Comparison of ENCODE assay signal across 10 cellular contexts in genomic region chrX:106952988-106953387, GRCh38. TPM values are rescaled to one million over a fixed set of nuclear protein-coding genes. Genes with fewer than 3 reads are reported as not detected.
DNase-seq lines count a peak whose midpoint lies in the region; ATAC-seq, FAIRE-seq and TF ChIP-seq lines count a peak whose summit lies in the region.
"Had no signal": no experiment of that assay in that cellular context is flagged by ENCODE, and none has a peak within 500 bp of the region (broad histone marks: within the 10 kb centered on the region; RNA-seq: fewer than 3 reads in every experiment).

No MANE protein-coding gene starts in this region.

- H3K4me1 ChIP-seq in GM12878 (ENCODE audit: control insufficient read depth, insufficient read depth, low read length) (no peaks in the 10 kb centered on the region), left lung (no peaks in the 10 kb centered on the region), ovary (ENCODE audit: insufficient read depth) (no peaks in the 10 kb centered on the region)
- H3K4me1 ChIP-seq in CD8-positive, alpha-beta memory T cell (ENCODE audit: insufficient read depth, low read length) = no peaks in the 10 kb centered on the region

- SMC1A ChIA-PET in GM12878 (lab: Charles Lee; ENCODE audit: uncharacterized antibody, unreplicated experiment) = no interaction called here

- H3K27ac ChIP-seq in C4-2B = no peak overlapping the region
- H3K27ac ChIP-seq in GM12878 (ENCODE audit: control insufficient read depth, insufficient read depth) = no peak overlapping the region
- no peak overlapping the region for H3K27ac ChIP-seq in left lung
- H3K27ac ChIP-seq in ovary = no peak overlapping the region
- H3K27ac ChIP-seq in CD8-positive, alpha-beta memory T cell (ENCODE audit: low read depth, low read length) = no peak overlapping the region

- H3K4me3 ChIP-seq in Jurkat, Clone E6-1 (ENCODE audit: low read length) = no peak overlapping the region
- H3K4me3 ChIP-seq in GM12878 = no peak overlapping the region
- H3K4me3 ChIP-seq in left lung = no peak overlapping the region
- H3K4me3 ChIP-seq in ovary = no peak overlapping the region
- H3K4me3 ChIP-seq in CD8-positive, alpha-beta memory T cell (ENCODE audit: low read length) = no peak overlapping the region

- no TSS peak for BruUV-seq in GM12878 (replicated peaks; lab: Mats Ljungman, UMichigan)

- CTCF ChIA-PET in GM12878 (lab: Yijun Ruan, JAX) = interaction anchor here (0.8 to 1.1 kb wide), 3 partner anchors 16 to 59 kb away, joined by 3 to 4 read pairs (median 3); no protein-coding TSS in a partner anchor
- CTCF ChIA-PET in CD8-positive, alpha-beta memory T cell (lab: Charles Lee) = interaction anchor here (1.1 to 2.0 kb wide), 2 partner anchors 54 to 58 kb away, joined by 4 to 5 read pairs; no protein-coding TSS in a partner anchor

- no peak overlapping the region for H2AFZ ChIP-seq in GM12878 (ENCODE audit: control insufficient read depth, low read depth, low read length)

- H3K9ac ChIP-seq in GM12878 (ENCODE audit: control insufficient read depth, insufficient read depth, low read length) = no peak overlapping the region

- TF ChIP-seq CTCF in C4-2B (conservative IDR thresholded peaks at IDR 0.05) (peak; percentile 54), GM12878 (IDR thresholded peaks at IDR 0.05 in 2 of 3, conservative IDR thresholded peaks at IDR 0.05 in 1 of 3; ENCODE audit: control insufficient read depth in 2 of 3, extremely low read depth in 1 of 3, insufficient read depth in 1 of 3, low read depth in 3 of 3, low read length in 3 of 3) (peak in 1 of 3 experiments; percentile 36; a peak in 3 of 6 replicates), left lung (IDR thresholded peaks at IDR 0.05) (no peak), ovary (IDR thresholded peaks at IDR 0.05) (no peak)

- ATAC-seq in GM12878 (no peak), left lung (peak; percentile 48)

- H3K27ac Mint-ChIP-seq in CD8-positive, alpha-beta memory T cell = no peak overlapping the region

- no peaks in the 10 kb centered on the region for H3K36me3 ChIP-seq in GM12878 (ENCODE audit: control insufficient read depth in 2 of 2, insufficient read depth in 2 of 2, low read length in 1 of 2)
- H3K36me3 ChIP-seq in left lung = no peaks in the 10 kb centered on the region
- no peaks in the 10 kb centered on the region for H3K36me3 ChIP-seq in ovary
- no peaks in the 10 kb centered on the region for H3K36me3 ChIP-seq in CD8-positive, alpha-beta memory T cell (ENCODE audit: insufficient read depth, low read length)

- POLR2A ChIA-PET in GM12878 (lab: Charles Lee) = no interaction called here
- POLR2A ChIA-PET in CD8-positive, alpha-beta memory T cell (lab: Charles Lee) = no interaction called here

- no peaks in the 10 kb centered on the region for H4K20me1 ChIP-seq in GM12878 (ENCODE audit: control insufficient read depth, insufficient read depth)

- H3K27me3 Mint-ChIP-seq in CD8-positive, alpha-beta memory T cell = peaks cover 0 to 6% of the 10 kb centered on the region in 2 donors

- DNase-seq in Jurkat, Clone E6-1 (ENCODE audit: low read depth, low spot score) = peak; percentile 8
- DNase-seq in GM12878 (ENCODE audit: low read depth, low spot score) (no peak), left lung (no peak), activated gamma-delta T cell treated with Interleukin-2 at 50 U/mL for 16 hours (no peak), ovary (no peak), retina (no peak)
- no peak for DNase-seq in CD8-positive, alpha-beta memory T cell
- DNase-seq: NCI-H446 treated with DMSO at 0.1 percent for 48 hours had no signal

- no peaks in the 10 kb centered on the region for H3K4me1 Mint-ChIP-seq in CD8-positive, alpha-beta memory T cell

- peaks cover 0 to 39% (median 7%) of the 10 kb centered on the region in 3 donors for H3K36me3 Mint-ChIP-seq in CD8-positive, alpha-beta memory T cell

- TF ChIP-seq POLR2A in GM12878 (IDR thresholded peaks at IDR 0.05; ENCODE audit: low read depth, low read length) (no peak), ovary (IDR thresholded peaks at IDR 0.05) (no peak)

- H3K4me3 Mint-ChIP-seq in CD8-positive, alpha-beta memory T cell = no peak overlapping the region

- no peaks in the 10 kb centered on the region for H3K9me3 ChIP-seq in GM12878 (replicated peaks; ENCODE audit: control insufficient read depth, insufficient read depth, low read length)
- H3K9me3 ChIP-seq in left lung = no peaks in the 10 kb centered on the region
- no peaks in the 10 kb centered on the region for H3K9me3 ChIP-seq in ovary
- no peaks in the 10 kb centered on the region for H3K9me3 ChIP-seq in CD8-positive, alpha-beta memory T cell (ENCODE audit: low read length)

- in situ Hi-C loops in GM12878 (cut with MboI) = no loop called here

- FAIRE-seq in GM12878 (lab: Jason Lieb, UNC) = no peak

- no peaks in the 10 kb centered on the region for H3K9me3 Mint-ChIP-seq in CD8-positive, alpha-beta memory T cell

- no peak for TF ChIP-seq RAD21 in GM12878 (IDR thresholded peaks at IDR 0.05; ENCODE audit: insufficient read depth, low read depth, low read length)

- no peak for TF ChIP-seq EP300 in GM12878 (IDR thresholded peaks at IDR 0.05; ENCODE audit: borderline replicate concordance in 1 of 2, control insufficient read depth in 1 of 2, low read depth in 2 of 2, low read length in 2 of 2)
- no peak for TF ChIP-seq EP300 in ovary (IDR thresholded peaks at IDR 0.05)

- 33% methylated on average over 1 of the region's 1 CpG for WGBS in GM12878 (ENCODE audit: insufficient coverage, insufficient replicate concordance, low lambda C conversion rate, missing lambda C conversion rate)
- WGBS in ovary, 3 donors = 45 to 53% (median 51%) methylated on average over 1 of the region's 1 CpG

- no peak overlapping the region for H3K4me2 ChIP-seq in GM12878 (ENCODE audit: control insufficient read depth, insufficient read depth)

- H3K79me2 ChIP-seq in GM12878 (ENCODE audit: control insufficient read depth, insufficient read depth, low read length) = no peaks in the 10 kb centered on the region

- RAD21 ChIA-PET in GM12878 (lab: Charles Lee; ENCODE audit: unreplicated experiment) = no interaction called here

- H3K27me3 ChIP-seq in GM12878 (replicated peaks in 1 of 2; ENCODE audit: control insufficient read depth in 2 of 2, insufficient read depth in 2 of 2, low read length in 1 of 2) (no peaks in the 10 kb centered on the region; a peak in 1 of 4 replicates), left lung (peaks cover 0 to 12% of the 10 kb centered on the region in 2 donors), ovary (no peaks in the 10 kb centered on the region)
- no peaks in the 10 kb centered on the region for H3K27me3 ChIP-seq in CD8-positive, alpha-beta memory T cell (ENCODE audit: insufficient read depth, low read length, poor library complexity, severe bottlenecking)

- intact Hi-C loops in GM12878 (cut with micrococcal nuclease; ENCODE audit: unreplicated experiment) (loop anchor here (1.0 kb wide), 1 partner anchor 55 kb away; no protein-coding TSS in a partner anchor), left lung (cut with DNase I) (loop anchor here in 1 of 2 donors (10.0 kb wide), 1 partner anchor 58 kb away; no protein-coding TSS in a partner anchor), ovary (cut with DNase I) (no loop called here)

RNA-seq across cellular contexts. Expression of gene CLDN2, which starts 32.8 kb away (rescaled TPM):
- not detected for polyA plus RNA-seq in Jurkat, Clone E6-1 (2012; ENCODE audit: insufficient read depth, insufficient read length)
- not detected in 2 replicates for total RNA-seq in GM12878 (2013; cell fraction: nucleolus; rRNA removed)
- total RNA-seq in GM12878 (2014; rRNA removed) (0.06 TPM in 1 of 2 replicates, not detected in the other), GM12878 (2014; rRNA removed; fragmentation: Illumina TruSeq; extraction: Trizol) (not detected in 2 replicates), GM12878 (2021) (not detected in 2 replicates), left lung (1 to 10 TPM in 1 of 2 donors, under 1 TPM in 1; 0.16 to 2.9 TPM), ovary (under 1 TPM in 3 of 7 donors, not detected in 4; 0.10 to 0.69 (median 0.26) TPM)
- polyA plus RNA-seq in GM12878 (2011; ENCODE audit: low read depth) = not detected
- polyA plus RNA-seq in GM12878 (2011; rRNA removed) (not detected in 2 replicates), GM12878 (2014; fragmentation: Illumina TruSeq; extraction: Trizol) (not detected in 2 replicates), GM12878 (2014; fragmentation: Nextera tagmentation; extraction: Ambion mirVana) (not detected), GM12878 (2014; rRNA removed) (not detected in 2 replicates), GM12878 (2016; fragmentation: Nextera tagmentation; extraction: Ambion mirVana) (not detected), ovary (under 1 TPM in 1 of 2 donors, not detected in 1; 0.70 TPM)
- polyA plus RNA-seq in GM12878 (2011; cell fraction: cytosol; rRNA removed) = not detected in 2 replicates
- 0.03 TPM in 1 of 2 replicates, not detected in the other for polyA plus RNA-seq in GM12878 (2011; cell fraction: nucleus; rRNA removed)
- polyA plus RNA-seq in GM12878 (2012) = not detected in 2 replicates
- not detected in 2 replicates for polyA minus RNA-seq in GM12878 (2011; rRNA and poly(A)+ RNA removed)
- not detected in 2 replicates for polyA minus RNA-seq in GM12878 (2011; cell fraction: cytosol; rRNA and poly(A)+ RNA removed)
- not detected in 2 replicates for polyA minus RNA-seq in GM12878 (2011; cell fraction: nucleus; rRNA and poly(A)+ RNA removed)
- not detected for total RNA-seq in CD8-positive, alpha-beta memory T cell
- not detected for polyA plus RNA-seq in CD8-positive, alpha-beta memory T cell
- total RNA-seq: temporal lobe had no signal

RNA-seq across cellular contexts. Expression of gene MORC4, which starts 47.0 kb away (rescaled TPM):
- polyA plus RNA-seq in Jurkat, Clone E6-1 (2012; ENCODE audit: insufficient read depth, insufficient read length) = not detected
- 2.3 and 2.6 TPM in 2 replicates for total RNA-seq in GM12878 (2013; cell fraction: nucleolus; rRNA removed)
- total RNA-seq in GM12878 (2014; rRNA removed) (0.11 and 0.34 TPM in 2 replicates), GM12878 (2014; rRNA removed; fragmentation: Illumina TruSeq; extraction: Trizol) (0.41 and 0.49 TPM in 2 replicates), GM12878 (2021) (0.21 and 0.41 TPM in 2 replicates), left lung (10 to 100 TPM; 12.8 to 26.2 TPM), ovary (10 to 100 TPM; 15.4 to 26.4 (median 19.4) TPM)
- 0.35 TPM for polyA plus RNA-seq in GM12878 (2011; ENCODE audit: low read depth)
- polyA plus RNA-seq in GM12878 (2011; rRNA removed) (0.65 and 0.79 TPM in 2 replicates), GM12878 (2014; fragmentation: Illumina TruSeq; extraction: Trizol) (0.28 and 0.32 TPM in 2 replicates), GM12878 (2014; fragmentation: Nextera tagmentation; extraction: Ambion mirVana) (under 1 TPM; 0.06 to 0.09 TPM), GM12878 (2014; rRNA removed) (0.16 and 0.20 TPM in 2 replicates), GM12878 (2016; fragmentation: Nextera tagmentation; extraction: Ambion mirVana) (under 1 TPM; 0.03 to 0.24 TPM), ovary (10 to 100 TPM in 1 of 2 donors, 1 to 10 TPM in 1; 9.6 to 25.9 TPM)
- polyA plus RNA-seq in GM12878 (2011; cell fraction: cytosol; rRNA removed) = 0.22 and 0.23 TPM in 2 replicates
- polyA plus RNA-seq in GM12878 (2011; cell fraction: nucleus; rRNA removed) = 0.52 and 0.59 TPM in 2 replicates
- 0.16 and 0.29 TPM in 2 replicates for polyA plus RNA-seq in GM12878 (2012)
- polyA minus RNA-seq in GM12878 (2011; rRNA and poly(A)+ RNA removed) = 0.21 and 0.51 TPM in 2 replicates
- polyA minus RNA-seq in GM12878 (2011; cell fraction: cytosol; rRNA and poly(A)+ RNA removed) = not detected in 2 replicates
- 0.36 and 1.1 TPM in 2 replicates for polyA minus RNA-seq in GM12878 (2011; cell fraction: nucleus; rRNA and poly(A)+ RNA removed)
- 10 to 100 TPM in 1 of 2 experiments, 1 to 10 TPM in 1; 10.0 to 11.3 TPM for total RNA-seq in CD8-positive, alpha-beta memory T cell
- 4.7 TPM for polyA plus RNA-seq in CD8-positive, alpha-beta memory T cell

RNA-seq across cellular contexts. Expression of gene RIPPLY1, which starts 49.8 kb away (rescaled TPM):
- not detected for polyA plus RNA-seq in Jurkat, Clone E6-1 (2012; ENCODE audit: insufficient read depth, insufficient read length)
- not detected in 2 replicates for total RNA-seq in GM12878 (2013; cell fraction: nucleolus; rRNA removed)
- total RNA-seq in GM12878 (2014; rRNA removed) (not detected in 2 replicates), GM12878 (2014; rRNA removed; fragmentation: Illumina TruSeq; extraction: Trizol) (not detected in 2 replicates), GM12878 (2021) (not detected in 2 replicates), left lung (not detected), ovary (under 1 TPM in 2 of 7 donors, not detected in 5; 0.20 to 0.45 TPM)
- not detected for polyA plus RNA-seq in GM12878 (2011; ENCODE audit: low read depth)
- polyA plus RNA-seq in GM12878 (2011; rRNA removed) (not detected in 2 replicates), GM12878 (2014; fragmentation: Illumina TruSeq; extraction: Trizol) (not detected in 2 replicates), GM12878 (2014; fragmentation: Nextera tagmentation; extraction: Ambion mirVana) (not detected), GM12878 (2014; rRNA removed) (not detected in 2 replicates), GM12878 (2016; fragmentation: Nextera tagmentation; extraction: Ambion mirVana) (not detected), ovary (not detected)
- polyA plus RNA-seq in GM12878 (2011; cell fraction: cytosol; rRNA removed) = not detected in 2 replicates
- not detected in 2 replicates for polyA plus RNA-seq in GM12878 (2011; cell fraction: nucleus; rRNA removed)
- not detected in 2 replicates for polyA plus RNA-seq in GM12878 (2012)
- not detected in 2 replicates for polyA minus RNA-seq in GM12878 (2011; rRNA and poly(A)+ RNA removed)
- polyA minus RNA-seq in GM12878 (2011; cell fraction: cytosol; rRNA and poly(A)+ RNA removed) = not detected in 2 replicates
- not detected in 2 replicates for polyA minus RNA-seq in GM12878 (2011; cell fraction: nucleus; rRNA and poly(A)+ RNA removed)
- total RNA-seq in CD8-positive, alpha-beta memory T cell = not detected
- not detected for polyA plus RNA-seq in CD8-positive, alpha-beta memory T cell
